Comparison of ENCODE assay signal across 19 cellular contexts in genomic region chr3:172283848-172284357, GRCh38.
DNase-seq lines count a peak whose midpoint lies in the region; ATAC-seq, FAIRE-seq and TF ChIP-seq lines count a peak whose summit lies in the region.
"Had no signal": no experiment of that assay in that cellular context is flagged by ENCODE, and none has a peak within 500 bp of the region (broad histone marks: within the 10 kb centered on the region; RNA-seq: fewer than 3 reads in every experiment).

No MANE protein-coding gene starts in this region.

- TF ChIP-seq CTCF in PC-9 (conservative IDR thresholded peaks at IDR 0.05) = no peak
- no peak for TF ChIP-seq CTCF in K562 (IDR thresholded peaks at IDR 0.05 in 2 of 3, conservative IDR thresholded peaks at IDR 0.05 in 1 of 3; ENCODE audit: insufficient read depth in 2 of 3, low read depth in 1 of 3, low read length in 3 of 3)
- no peak for TF ChIP-seq CTCF in right lobe of liver (IDR thresholded peaks at IDR 0.05)
- TF ChIP-seq CTCF in tibial artery (IDR thresholded peaks at IDR 0.05) = no peak

- peaks cover 82% of the 10 kb centered on the region for H3K36me3 ChIP-seq in PC-9 (ENCODE audit: low read depth)
- peaks cover 48% of the 10 kb centered on the region for H3K36me3 ChIP-seq in K562 (ENCODE audit: control insufficient read depth, insufficient read depth, low read length)
- peaks cover 0 to 5% (median 3%) of the 10 kb centered on the region in 4 donors for H3K36me3 ChIP-seq in right lobe of liver
- peaks cover 0 to 23% (median 5%) of the 10 kb centered on the region in 3 donors for H3K36me3 ChIP-seq in tibial artery
- H3K36me3 ChIP-seq: BE2C had no signal

- H3K9me1 ChIP-seq in K562 (ENCODE audit: control insufficient read depth, insufficient read depth, low read length) = no peaks in the 10 kb centered on the region

- CTCF ChIA-PET in PC-9 (lab: Charles Lee) = no interaction called here
- CTCF ChIA-PET in K562 (lab: Yijun Ruan, JAX; ENCODE audit: low intra/inter-chr PET ratio) = no interaction called here

- no peak for ATAC-seq in K562
- ATAC-seq in right lobe of liver = peak; percentile 34 to 77 (median 72)
- ATAC-seq in GM21529 (IDR thresholded peaks at IDR 0.05; ENCODE audit: unreplicated experiment) = no peak
- ATAC-seq: A549; CD8-positive, alpha-beta T cell; HCT116 had no signal

- peaks cover 41% of the 10 kb centered on the region for H4K20me1 ChIP-seq in PC-9 (ENCODE audit: insufficient read depth)
- H4K20me1 ChIP-seq in K562 (replicated peaks; ENCODE audit: control insufficient read depth, insufficient read depth, low read length) = no peaks in the 10 kb centered on the region

- TF ChIP-seq EP300 in K562 (IDR thresholded peaks at IDR 0.05; ENCODE audit: low read length) = no peak

- H3K9ac ChIP-seq in K562 (ENCODE audit: insufficient read depth in 1 of 2, low read depth in 2 of 2, low read length in 2 of 2) = no peak overlapping the region
- H3K9ac ChIP-seq: GM23248 had no signal

- no peak for FAIRE-seq in K562 (lab: Jason Lieb, UNC)
- FAIRE-seq: A549, GM12892, H54 had no signal

- POLR2A ChIA-PET in PC-9 (lab: Charles Lee; ENCODE audit: unreplicated experiment) = interaction anchor here (0.7 kb wide), 1 partner anchor 125 kb away, joined by 4 read pairs; no protein-coding TSS in a partner anchor
- POLR2A ChIA-PET in K562 (lab: Yijun Ruan, JAX) = no interaction called here

- H3F3A ChIP-seq in PC-9 (ENCODE audit: insufficient read depth, low read depth) = peaks cover 77% of the 10 kb centered on the region

- H3K4me1 ChIP-seq in PC-9 (replicated peaks; ENCODE audit: insufficient read depth) (peaks cover 47% of the 10 kb centered on the region), K562 (replicated peaks in 1 of 2; ENCODE audit: control insufficient read depth in 2 of 2, insufficient read depth in 2 of 2, low read length in 2 of 2) (peaks cover 0 to 5% of the 10 kb centered on the region in 2 experiments; a peak in 2 of 5 replicates), right lobe of liver (peaks cover 0 to 35% (median 9%) of the 10 kb centered on the region in 4 donors), tibial artery (peaks cover 0 to 65% (median 31%) of the 10 kb centered on the region in 4 donors)

- H3K4me3 ChIP-seq in PC-9 (no peak overlapping the region), K562 (no peak overlapping the region), right lobe of liver (no peak overlapping the region), tibial artery (no peak overlapping the region)
- H3K4me3 ChIP-seq: A549, GM23248 had no signal

- in situ Hi-C loops in K562 (cut with MboI) = no loop called here

- H3K27me3 ChIP-seq in PC-9 (ENCODE audit: insufficient read depth, low read depth) = no peaks in the 10 kb centered on the region
- no peaks in the 10 kb centered on the region for H3K27me3 ChIP-seq in K562 (ENCODE audit: control insufficient read depth in 2 of 2, insufficient read depth in 2 of 2, low read length in 2 of 2)
- H3K27me3 ChIP-seq in right lobe of liver = no peaks in the 10 kb centered on the region
- H3K27me3 ChIP-seq in tibial artery = no peaks in the 10 kb centered on the region
- H3K27me3 ChIP-seq: BE2C had no signal

- no peak overlapping the region for H2AFZ ChIP-seq in PC-9
- no peak overlapping the region for H2AFZ ChIP-seq in K562 (ENCODE audit: low read depth, low read length)
- H2AFZ ChIP-seq: GM23248 had no signal

- peaks cover 97% of the 10 kb centered on the region for H3K79me2 ChIP-seq in PC-9 (ENCODE audit: low read depth)
- H3K79me2 ChIP-seq in K562 (ENCODE audit: control insufficient read depth, insufficient read depth, low read length) = peaks cover 2% of the 10 kb centered on the region; the same call in 1 of the 3 replicates

- H3K9me3 ChIP-seq in PC-9 (ENCODE audit: insufficient read depth, low read depth) (no peaks in the 10 kb centered on the region), K562 (replicated peaks; ENCODE audit: control insufficient read depth, insufficient read depth, low read depth, low read length) (no peaks in the 10 kb centered on the region), right lobe of liver (no peaks in the 10 kb centered on the region), tibial artery (no peaks in the 10 kb centered on the region)
- H3K9me3 ChIP-seq: A549, BE2C had no signal

- no peaks in the 10 kb centered on the region for H3K9me2 ChIP-seq in PC-9 (ENCODE audit: insufficient read depth)

- TF ChIP-seq RAD21 in K562 (CRISPR knock-in tag; conservative IDR thresholded peaks at IDR 0.05 in 1 of 2, IDR thresholded peaks at IDR 0.05 in 1 of 2) = no peak

- no TSS peak for BruUV-seq in PC-9 (replicated peaks; lab: Mats Ljungman, UMichigan)
- no TSS peak for BruUV-seq in K562 (replicated peaks; lab: Mats Ljungman, UMichigan)

- 89% methylated on average over 5 of the region's 5 CpGs for WGBS in K562 (ENCODE audit: insufficient coverage, low coverage, missing lambda C conversion rate)
- 13% methylated on average over 5 of the region's 5 CpGs for WGBS in right lobe of liver (ENCODE audit: insufficient coverage, low coverage, low lambda C conversion rate, missing lambda C conversion rate)

- H3K27ac ChIP-seq in PC-9 (peak overlapping the region; percentile 35; the same call in 1 of the 2 replicates), K562 (ENCODE audit: extremely low read depth, low read depth, low read length) (no peak overlapping the region), right lobe of liver (peak overlapping the region in 1 of 3 donors; percentile 20), tibial artery (peak overlapping the region; percentile 16)
- H3K27ac ChIP-seq: C4-2B, GM23248, HL-60 had no signal

- no peak for TF ChIP-seq POLR2A in K562 (conservative IDR thresholded peaks at IDR 0.05)
- no peak for TF ChIP-seq POLR2A in right lobe of liver (IDR thresholded peaks at IDR 0.05)

- intact Hi-C loops in PC-9 (cut with micrococcal nuclease; ENCODE audit: unreplicated experiment) (no loop called here), K562 (cut with micrococcal nuclease) (no loop called here), right lobe of liver (cut with DNase I) (no loop called here), tibial artery (cut with DNase I; ENCODE audit: low total_unique reads) (no loop called here), posterior vena cava (cut with DNase I) (no loop called here)

- H3K4me2 ChIP-seq in PC-9 (no peak overlapping the region), K562 (ENCODE audit: insufficient read depth, low read length) (no peak overlapping the region)
- H3K4me2 ChIP-seq: A549 had no signal

- DNase-seq in PC-9 = no peak
- no peak for DNase-seq in K562 (ENCODE audit: extremely low read depth in 1 of 4, low spot score in 3 of 4)
- no peak for DNase-seq in right lobe of liver
- DNase-seq in tibial artery = no peak
- DNase-seq in posterior vena cava (ENCODE audit: low spot score) = no peak
- DNase-seq in Kasumi-1 (lab: John Stamatoyannopoulos, UW) = no peak
- DNase-seq: BE2C; CD8-positive, alpha-beta T cell; COR-L47; DND-41; GDM1; GM23248 had no signal

TF ChIP-seq in K562, 482 proteins besides CTCF, POLR2A, EP300 and RAD21:
- TF ChIP-seq TRIM24 (IDR thresholded peaks at IDR 0.05) (no peak), NFIC (IDR thresholded peaks at IDR 0.05) (peak; percentile 60)
TF ChIP-seq in K562: peak in this region for 1.

Comparison
In these comparisons a context has a peak if more than half of its experiments do, and no peak if none do; other contexts are left out.
1. ATAC-seq: peak in right lobe of liver (4 of 4); none in K562 (single experiment) and GM21529 (single experiment).